17 cellular contexts compared by ENCODE assay signal in the genomic region with DNA sequence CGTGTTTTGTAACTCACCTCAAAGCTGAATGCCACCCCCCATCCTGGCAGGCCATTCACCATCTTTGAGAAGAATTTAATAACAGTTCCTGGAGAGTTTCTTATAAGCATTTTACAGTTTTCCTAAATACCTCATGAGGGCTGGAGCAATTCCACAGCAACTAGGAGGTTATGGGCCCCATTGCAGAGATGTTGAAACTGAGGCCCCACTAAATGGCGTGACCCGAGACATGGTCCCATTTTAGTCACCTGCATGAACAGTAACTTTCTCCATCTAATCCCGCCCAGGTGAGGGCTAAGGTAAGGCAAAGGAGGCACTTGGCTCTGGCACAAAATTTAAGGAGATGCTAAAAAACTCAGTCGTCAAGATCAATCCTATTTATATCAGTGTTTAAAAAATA.
"Had no signal": no experiment of that assay in that cellular context is flagged by ENCODE, and none has a peak within 500 bp of the region (broad histone marks: within the 10 kb centered on the region; RNA-seq: fewer than 3 reads in every experiment).

No MANE protein-coding gene starts in this region.

- ATAC-seq: activated CD8-positive, alpha-beta T cell treated with anti-CD3 and anti-CD28 coated beads, Interleukin-2, amount 10 ng/mL, durations not matched to agents 7 days and 5 days; lower lobe of right lung; natural killer cell had no signal

- H3K9me3 ChIP-seq: lower lobe of right lung, stomach, testis had no signal

- H3K27me3 ChIP-seq: brain microvascular endothelial cell, stomach, testis had no signal

- H3K9ac ChIP-seq: parathyroid adenoma had no signal

- DNase-seq: activated CD4-positive, alpha-beta T cell treated with anti-CD3 and anti-CD28 coated beads, Interleukin-2, amount 10 ng/mL, durations not matched to agents 7 days and 5 days; activated CD8-positive, alpha-beta T cell treated with anti-CD3 and anti-CD28 coated beads, Interleukin-2, amount 10 ng/mL, durations not matched to agents 7 days and 5 days; activated naive CD4-positive, alpha-beta T cell treated with anti-CD3 and anti-CD28 coated beads for 36 hours; activated T-cell treated with anti-CD3 and anti-CD28 coated beads, Interleukin-2, amount 50 U/mL, for 24 hours; anterior cingulate cortex; brain microvascular endothelial cell; lower lobe of right lung; natural killer cell; stimulated activated CD4-positive, alpha-beta T cell treated with anti-CD3 and anti-CD28 coated beads, Interleukin-15, amount 100 ng/mL, for 24 hours; stimulated activated CD4-positive, alpha-beta T cell treated with anti-CD3 and anti-CD28 coated beads, Interleukin-4, amount 100 ng/mL, for 1 hour; stomach; T-helper 1 cell; T1000 had no signal

- H2AFZ ChIP-seq: parathyroid adenoma had no signal

- H3K4me3 ChIP-seq: coronary artery, lower lobe of right lung, skin epidermis, stomach, testis had no signal

- H3K27ac ChIP-seq: brain microvascular endothelial cell, coronary artery, lower lobe of right lung, skin epidermis, testis had no signal

- H3K36me3 ChIP-seq: brain microvascular endothelial cell, lower lobe of right lung, stomach had no signal
